22 cellular contexts compared by ENCODE assay signal in genomic region chr1:15510611-15511405, GRCh38. TPM values are rescaled to one million over a fixed set of nuclear protein-coding genes. Genes with fewer than 3 reads are reported as not detected.
DNase-seq lines count a peak whose midpoint lies in the region; ATAC-seq and TF ChIP-seq lines count a peak whose summit lies in the region.
"Had no signal": no experiment of that assay in that cellular context is flagged by ENCODE, and none has a peak within 500 bp of the region (broad histone marks: within the 10 kb centered on the region; RNA-seq: fewer than 3 reads in every experiment).

No MANE protein-coding gene starts in this region.

- no peaks in the 10 kb centered on the region for H3K27me3 Mint-ChIP-seq in T-helper 1 cell treated with Interleukin-12 subunit alpha and Interleukin-12 subunit beta and Interleukin-4 antibody, amounts not matched to agents 30 μg/mL and 1 μg/mL, for 36 hours (ENCODE audit: low read depth)
- H3K27me3 Mint-ChIP-seq in endodermal cell (ENCODE audit: insufficient read depth): no peaks in the 10 kb centered on the region
- H3K27me3 Mint-ChIP-seq in stimulated activated naive B cell treated with anti-CD40 and anti-IgM and Interleukin-4, amounts not matched to agents 10 μg/mL and 1 μg/mL and 100 μg/mL, for 72 hours: no peaks in the 10 kb centered on the region
- H3K27me3 Mint-ChIP-seq: memory B cell; naive thymus-derived CD8-positive, alpha-beta T cell had no signal

- WGBS in endodermal cell (ENCODE audit: insufficient coverage in 1 of 2, insufficient read length in 1 of 2), 2 experiments: 93 to 98% methylated on average over 5 to 8 of the region's 8 CpGs

- H3K27ac ChIP-seq in endodermal cell (ENCODE audit: low read depth, low read length): no peak overlapping the region
- H3K27ac ChIP-seq: 22Rv1, BLaER1, parathyroid adenoma had no signal

- no peak overlapping the region for H3K9ac ChIP-seq in endodermal cell (ENCODE audit: extremely low read depth, low read length, poor library complexity, severe bottlenecking)
- H3K9ac ChIP-seq: BLaER1, parathyroid adenoma had no signal

- no peaks in the 10 kb centered on the region for H3K4me1 ChIP-seq in endodermal cell (ENCODE audit: control insufficient read depth, insufficient read depth, low read length)
- H3K4me1 ChIP-seq: parathyroid adenoma had no signal

- H3K9me3 Mint-ChIP-seq in T-helper 1 cell treated with Interleukin-12 subunit alpha and Interleukin-12 subunit beta and Interleukin-4 antibody, amounts not matched to agents 30 μg/mL and 1 μg/mL, for 36 hours: no peaks in the 10 kb centered on the region
- H3K9me3 Mint-ChIP-seq in endodermal cell: no peaks in the 10 kb centered on the region
- H3K9me3 Mint-ChIP-seq in stimulated activated naive B cell treated with anti-CD40 and anti-IgM and Interleukin-4, amounts not matched to agents 10 μg/mL and 1 μg/mL and 100 μg/mL, for 72 hours: no peaks in the 10 kb centered on the region
- H3K9me3 Mint-ChIP-seq: memory B cell; naive thymus-derived CD8-positive, alpha-beta T cell had no signal

- no peak for TF ChIP-seq CTCF in endodermal cell (conservative IDR thresholded peaks at IDR 0.05)

- peak overlapping the region; percentile 64 for H3K27ac Mint-ChIP-seq in T-helper 1 cell treated with Interleukin-12 subunit alpha and Interleukin-12 subunit beta and Interleukin-4 antibody, amounts not matched to agents 30 μg/mL and 1 μg/mL, for 36 hours
- no peak overlapping the region for H3K27ac Mint-ChIP-seq in endodermal cell
- peak overlapping the region; percentile 2 for H3K27ac Mint-ChIP-seq in stimulated activated naive B cell treated with anti-CD40 and anti-IgM and Interleukin-4, amounts not matched to agents 10 μg/mL and 1 μg/mL and 100 μg/mL, for 72 hours
- H3K27ac Mint-ChIP-seq: memory B cell had no signal

- peaks cover 4% of the 10 kb centered on the region for H3K36me3 ChIP-seq in endodermal cell (ENCODE audit: control insufficient read depth, insufficient read depth, low read length)

- peaks cover 47% of the 10 kb centered on the region for H3K36me3 Mint-ChIP-seq in T-helper 1 cell treated with Interleukin-12 subunit alpha and Interleukin-12 subunit beta and Interleukin-4 antibody, amounts not matched to agents 30 μg/mL and 1 μg/mL, for 36 hours (ENCODE audit: low read depth)
- H3K36me3 Mint-ChIP-seq in endodermal cell (ENCODE audit: low read depth): peaks cover 12% of the 10 kb centered on the region
- peaks cover 42 to 46% of the 10 kb centered on the region in 2 donors for H3K36me3 Mint-ChIP-seq in stimulated activated naive B cell treated with anti-CD40 and anti-IgM and Interleukin-4, amounts not matched to agents 10 μg/mL and 1 μg/mL and 100 μg/mL, for 72 hours

- ATAC-seq in stimulated activated naive B cell treated with anti-CD40 and anti-IgM and Interleukin-4, amounts not matched to agents 10 μg/mL and 1 μg/mL and 100 μg/mL, for 72 hours (replicated peaks): no peak
- ATAC-seq: naive thymus-derived CD8-positive, alpha-beta T cell had no signal

- H3K4me3 Mint-ChIP-seq in T-helper 1 cell treated with Interleukin-12 subunit alpha and Interleukin-12 subunit beta and Interleukin-4 antibody, amounts not matched to agents 30 μg/mL and 1 μg/mL, for 36 hours: no peak overlapping the region
- no peak overlapping the region for H3K4me3 Mint-ChIP-seq in endodermal cell
- H3K4me3 Mint-ChIP-seq in stimulated activated naive B cell treated with anti-CD40 and anti-IgM and Interleukin-4, amounts not matched to agents 10 μg/mL and 1 μg/mL and 100 μg/mL, for 72 hours: no peak overlapping the region
- H3K4me3 Mint-ChIP-seq: memory B cell; naive thymus-derived CD8-positive, alpha-beta T cell had no signal

- CTCF ChIA-PET in HEK293T (lab: Yijun Ruan, JAX): no interaction called here

- POLR2A ChIA-PET in HEK293T (lab: Yijun Ruan, JAX): no interaction called here

- peaks cover 38% of the 10 kb centered on the region for H3K4me1 Mint-ChIP-seq in T-helper 1 cell treated with Interleukin-12 subunit alpha and Interleukin-12 subunit beta and Interleukin-4 antibody, amounts not matched to agents 30 μg/mL and 1 μg/mL, for 36 hours (ENCODE audit: low read depth)
- peaks cover 3% of the 10 kb centered on the region for H3K4me1 Mint-ChIP-seq in endodermal cell
- H3K4me1 Mint-ChIP-seq in stimulated activated naive B cell treated with anti-CD40 and anti-IgM and Interleukin-4, amounts not matched to agents 10 μg/mL and 1 μg/mL and 100 μg/mL, for 72 hours: peaks cover 15 to 32% of the 10 kb centered on the region in 2 donors

- DNase-seq in T-helper 1 cell (no peak), endodermal cell (peak; percentile 21), epidermal melanocyte (ENCODE audit: insufficient read length, low spot score) (no peak), HEK293T (ENCODE audit: extremely low spot score) (no peak)
- DNase-seq in stimulated activated naive B cell treated with anti-CD40 and anti-IgM and Interleukin-4, amounts not matched to agents 10 μg/mL and 1 μg/mL and 100 μg/mL, for 72 hours: no peak
- DNase-seq: activated CD4-positive, alpha-beta T cell treated with anti-CD3 and anti-CD28 coated beads, Interleukin-2, amount 50 U/mL, for 48 hours; activated naive CD4-positive, alpha-beta T cell treated with anti-CD3 and anti-CD28 coated beads, Interleukin-2, amount 50 U/mL, for 16 hours; activated T-cell treated with anti-CD3 and anti-CD28 coated beads for 4 hours; effector memory CD4-positive, alpha-beta T cell; hippocampal formation; naive thymus-derived CD8-positive, alpha-beta T cell; NCI-H1092; NCI-H510A treated with DMSO at 0.1 percent for 48 hours; stimulated activated CD4-positive, alpha-beta T cell treated with anti-CD3 and anti-CD28 coated beads, Interleukin-2, amount 100 ng/mL, for 48 hours; substantia nigra had no signal

- no peaks in the 10 kb centered on the region for H3K9me3 ChIP-seq in endodermal cell (ENCODE audit: control insufficient read depth, low read length)
- H3K9me3 ChIP-seq: BLaER1 had no signal

- H3K4me3 ChIP-seq in endodermal cell (ENCODE audit: low read length): no peak overlapping the region
- H3K4me3 ChIP-seq: BLaER1 had no signal

- no peaks in the 10 kb centered on the region for H3K27me3 ChIP-seq in endodermal cell (ENCODE audit: control insufficient read depth, insufficient read depth, low read length, poor library complexity, severe bottlenecking)
- H3K27me3 ChIP-seq: BLaER1 had no signal

TF ChIP-seq in HEK293T, 16 proteins besides CTCF, POLR2A, EP300 and RAD21:
- TF ChIP-seq SP1 (IDR thresholded peaks at IDR 0.05) (no peak), LEF1 (IDR thresholded peaks at IDR 0.05; ENCODE audit: borderline replicate concordance) (no peak)

RNA-seq across cellular contexts. Expression of gene CASP9, which starts 13.2 kb away (rescaled TPM):
- 10 to 100 TPM; 15.5 to 16.1 TPM for total RNA-seq in endodermal cell
- polyA plus RNA-seq in endodermal cell (2013, experiment 1 of 2): 11.4 TPM
- 9.0 TPM for polyA plus RNA-seq in endodermal cell (2013, experiment 2 of 2)

RNA-seq across cellular contexts. Expression of gene DNAJC16, which starts 15.8 kb away (rescaled TPM):
- total RNA-seq in endodermal cell: 10 to 100 TPM; 23.1 to 31.6 TPM
- polyA plus RNA-seq in endodermal cell (2013, experiment 1 of 2): 11.8 TPM
- 10.7 TPM for polyA plus RNA-seq in endodermal cell (2013, experiment 2 of 2)

RNA-seq across cellular contexts. Expression of gene CELA2B, which starts 34.9 kb away (rescaled TPM):
- total RNA-seq in endodermal cell: not detected
- polyA plus RNA-seq in endodermal cell (2013, experiment 1 of 2): not detected
- not detected for polyA plus RNA-seq in endodermal cell (2013, experiment 2 of 2)
- total RNA-seq: chondrocyte; kidney epithelial cell; naive thymus-derived CD8-positive, alpha-beta T cell had no signal
- polyA plus RNA-seq: naive thymus-derived CD8-positive, alpha-beta T cell had no signal

RNA-seq across cellular contexts. Expression of gene CELA2A, which starts 54.3 kb away (rescaled TPM):
- not detected for total RNA-seq in endodermal cell
- polyA plus RNA-seq in endodermal cell (2013, experiment 1 of 2): not detected
- polyA plus RNA-seq in endodermal cell (2013, experiment 2 of 2): not detected
- total RNA-seq: chondrocyte; kidney epithelial cell; naive thymus-derived CD8-positive, alpha-beta T cell had no signal
- polyA plus RNA-seq: naive thymus-derived CD8-positive, alpha-beta T cell had no signal
